Comparison of ENCODE assay signal across 9 cellular contexts in genomic region chr10:114937962-114938817, GRCh38. TPM values are rescaled to one million over a fixed set of nuclear protein-coding genes. Genes with fewer than 3 reads are reported as not detected.
A peak's percentile ranks its signal among the peaks of the same experiment; 100 is the strongest.
DNase-seq lines count a peak whose midpoint lies in the region; ATAC-seq, FAIRE-seq and TF ChIP-seq lines count a peak whose summit lies in the region.
"Had no signal": no experiment of that assay in that cellular context is flagged by ENCODE, and none has a peak within 500 bp of the region (broad histone marks: within the 10 kb centered on the region; RNA-seq: fewer than 3 reads in every experiment).

TSS of gene TRUB1 (plus strand) at chr10:114938195. CDS start at chr10:114938254, 59 bp downstream.

- peak within 1 kb of the TSS; percentile 98 for H3K9ac ChIP-seq in keratinocyte (ENCODE audit: control insufficient read depth, extremely low read depth, insufficient read depth, low read length)

- no peaks in the 10 kb centered on the region for H4K20me1 ChIP-seq in keratinocyte (ENCODE audit: control insufficient read depth, extremely low read depth, insufficient read depth, low read length)

- H3K4me2 ChIP-seq in keratinocyte (ENCODE audit: control insufficient read depth, extremely low read depth, insufficient read depth, low read depth, low read length) = peak within 1 kb of the TSS; percentile 95

- peak; percentile 85 for FAIRE-seq in keratinocyte (lab: Jason Lieb, UNC)
- FAIRE-seq: colon had no signal

- peak within 1 kb of the TSS; percentile 95 for H2AFZ ChIP-seq in keratinocyte (ENCODE audit: control insufficient read depth, low read length)

- H3K79me2 ChIP-seq in keratinocyte (ENCODE audit: control insufficient read depth, insufficient read depth, low read length) = peaks cover 31% of the 10 kb centered on the region

- H3K4me1 ChIP-seq in keratinocyte (ENCODE audit: control insufficient read depth, extremely low read depth, insufficient read depth, low read length) = peaks cover 20% of the 10 kb centered on the region

- peak within 1 kb of the TSS; percentile 97 for H3K27ac ChIP-seq in keratinocyte (ENCODE audit: control insufficient read depth, insufficient read depth, low read length)

- H3K36me3 ChIP-seq in keratinocyte (ENCODE audit: control insufficient read depth in 2 of 2, extremely low read depth in 1 of 2, insufficient read depth in 2 of 2, low read length in 2 of 2) = peaks cover 6 to 13% of the 10 kb centered on the region in 2 experiments

- H3K4me3 ChIP-seq in keratinocyte (ENCODE audit: control insufficient read depth in 2 of 3, extremely low read depth in 1 of 3, insufficient read depth in 2 of 3, low read depth in 1 of 3, low read length in 3 of 3) = peak within 1 kb of the TSS; percentile 70 to 97 (median 93)

- ATAC-seq in GM19035 (IDR thresholded peaks at IDR 0.05; ENCODE audit: unreplicated experiment) (peak; percentile 100), HG03354 (IDR thresholded peaks at IDR 0.05; ENCODE audit: poor library complexity, severe bottlenecking, unreplicated experiment) (peak; percentile 100)
- ATAC-seq in activated CD4-positive, CD25-positive, alpha-beta regulatory T cell treated with anti-CD3 and anti-CD28 coated beads, Interleukin-2, amount 50 U/mL, for 24 hours = peak; percentile 100

- no peaks in the 10 kb centered on the region for H3K9me3 ChIP-seq in keratinocyte (ENCODE audit: control insufficient read depth, low read depth, low read length)

- no peaks in the 10 kb centered on the region for H3K27me3 ChIP-seq in keratinocyte (ENCODE audit: control insufficient read depth, extremely low read depth, insufficient read depth, low read length)

- dilution Hi-C loops in keratinocyte (cut with MboI; ENCODE audit: extremely low pct_ligation_motif_present, low sequenced_read_pairs) = no loop called here

- TF ChIP-seq CTCF in AG09319 (IDR thresholded peaks at IDR 0.05; ENCODE audit: low read depth, low read length) (no peak), keratinocyte (optimal IDR thresholded peaks at IDR 0.05 in 1 of 3, IDR thresholded peaks at IDR 0.05 in 1 of 3, conservative IDR thresholded peaks at IDR 0.05 in 1 of 3; ENCODE audit: extremely low read depth in 1 of 3, insufficient read depth in 2 of 3, low read length in 3 of 3) (no peak)

- no peaks in the 10 kb centered on the region for H3K9me1 ChIP-seq in keratinocyte (ENCODE audit: control insufficient read depth, extremely low read depth, insufficient read depth, low read length)

- peak; percentile 81 for DNase-seq in AG09319 (ENCODE audit: extremely low read depth, low read depth)
- peak; percentile 80 for DNase-seq in NCI-H446 treated with DMSO at 0.1 percent for 48 hours (lab: John Stamatoyannopoulos, UW)
- DNase-seq in cerebellar nuclear complex (lab: John Stamatoyannopoulos, UW) = peak; percentile 84 to 85
- peak; percentile 63 for DNase-seq in keratinocyte (ENCODE audit: low read depth, low spot score)
- DNase-seq in stimulated activated CD4-positive, alpha-beta T cell treated with anti-CD3 and anti-CD28 coated beads, Interleukin-15, amount 100 ng/mL, for 1 hour (ENCODE audit: low read depth in 1 of 2, low spot score in 1 of 2) = peak; percentile 68 to 75

RNA-seq across cellular contexts. Expression of gene TRUB1, which starts in this region (rescaled TPM):
- 12.6 to 20.5 TPM (median 14.3 TPM) in 3 replicates for polyA plus RNA-seq in keratinocyte
- polyA plus RNA-seq in keratinocyte (2011; ENCODE audit: low read depth) = 28.4 TPM
- polyA plus RNA-seq in keratinocyte (2011; cell fraction: cytosol; rRNA removed) = 10.9 and 16.4 TPM in 2 replicates
- 10.7 and 17.2 TPM in 2 replicates for polyA plus RNA-seq in keratinocyte (2011; cell fraction: nucleus; rRNA removed)
- 9.1 and 12.9 TPM in 2 replicates for polyA plus RNA-seq in keratinocyte (2012; ENCODE audit: low replicate concordance)
- 4.6 to 16.1 TPM (median 5.1 TPM) in 3 replicates for polyA minus RNA-seq in keratinocyte
- polyA minus RNA-seq in keratinocyte (2011; cell fraction: cytosol; rRNA and poly(A)+ RNA removed) = 9.4 TPM
- 9.8 and 16.2 TPM in 2 replicates for polyA minus RNA-seq in keratinocyte (2011; cell fraction: nucleus; rRNA and poly(A)+ RNA removed)

Comparison
In these comparisons a context has a peak if more than half of its experiments do, and no peak if none do; other contexts are left out.
1. Peak in every context shown above with its lines: DNase-seq, ATAC-seq, H3K4me3 ChIP-seq and H3K27ac ChIP-seq.